8 cellular contexts compared by ENCODE assay signal in genomic region chr5:179908528-179908927, GRCh38. TPM values are rescaled to one million over a fixed set of nuclear protein-coding genes. Genes with fewer than 3 reads are reported as not detected.
DNase-seq lines count a peak whose midpoint lies in the region; TF ChIP-seq lines count a peak whose summit lies in the region.

No MANE protein-coding gene starts in this region.

- peaks cover 20 to 37% (median 27%) of the 10 kb centered on the region in 11 experiments; a peak in 20 of 22 replicates for H4K20me1 ChIP-seq in BLaER1 treated with 17β-estradiol and CSF1 and Interleukin-3, amounts not matched to agents 10 nM and 100 nM
- peaks cover 6% of the 10 kb centered on the region; the same call in 1 of the 2 replicates for H4K20me1 ChIP-seq in Karpas-422 (ENCODE audit: insufficient read depth, low read depth, low read length)

- peak; percentile 44 for TF ChIP-seq CTCF in neural crest cell (conservative IDR thresholded peaks at IDR 0.05)

- H3K4me1 ChIP-seq in BLaER1 treated with 17β-estradiol and CSF1 and Interleukin-3, amounts not matched to agents 10 nM and 100 nM: peaks cover 42 to 54% (median 50%) of the 10 kb centered on the region in 10 experiments
- peaks cover 19% of the 10 kb centered on the region for H3K4me1 ChIP-seq in Karpas-422 (ENCODE audit: low read length)

- H3K4me3 ChIP-seq in BLaER1 treated with 17β-estradiol and CSF1 and Interleukin-3, amounts not matched to agents 10 nM and 100 nM: peak overlapping the region in 3 of 10 experiments; percentile 72 to 87 (median 86); a peak in 3 of 20 replicates
- peak overlapping the region; percentile 69; the same call in 1 of the 2 replicates for H3K4me3 ChIP-seq in Karpas-422 (ENCODE audit: low read length)

- H3K9me3 ChIP-seq in BLaER1 treated with 17β-estradiol and CSF1 and Interleukin-3, amounts not matched to agents 10 nM and 100 nM (replicated peaks in 1 of 11): no peaks in the 10 kb centered on the region
- H3K9me3 ChIP-seq in Karpas-422 (ENCODE audit: low read length): no peaks in the 10 kb centered on the region

- DNase-seq in Karpas-422 (no peak), cerebellar cortex (ENCODE audit: low spot score) (peak; percentile 37), neural crest cell (ENCODE audit: low read depth, low spot score) (peak; percentile 13), SKM-1 (lab: John Stamatoyannopoulos, UW; ENCODE audit: unreplicated experiment) (no peak), NCI-H82 treated with DMSO at 0.1 percent for 48 hours (lab: John Stamatoyannopoulos, UW; ENCODE audit: unreplicated experiment) (no peak), A172 (ENCODE audit: low spot score) (no peak)
- no peak for DNase-seq in effector CD8-positive, alpha-beta T cell (lab: John Stamatoyannopoulos, UW)

- H3K36me3 Mint-ChIP-seq in neural crest cell (ENCODE audit: low read depth): peaks cover 3% of the 10 kb centered on the region

- no peak overlapping the region for H2AFZ ChIP-seq in Karpas-422 (ENCODE audit: low read length)

- peak overlapping the region; percentile 79 to 99 (median 96); a peak in 21 of 22 replicates for H3K4me2 ChIP-seq in BLaER1 treated with 17β-estradiol and CSF1 and Interleukin-3, amounts not matched to agents 10 nM and 100 nM
- peak overlapping the region; percentile 85 for H3K4me2 ChIP-seq in Karpas-422 (ENCODE audit: low read depth, low read length, poor library complexity, severe bottlenecking)

- H3K9me2 ChIP-seq in Karpas-422 (replicated peaks; ENCODE audit: insufficient read depth, low read length): no peaks in the 10 kb centered on the region

- H3K27ac ChIP-seq in BLaER1 treated with 17β-estradiol and CSF1 and Interleukin-3, amounts not matched to agents 10 nM and 100 nM: peak overlapping the region in 5 of 11 experiments; percentile 19 to 88 (median 78); a peak in 5 of 22 replicates
- no peak overlapping the region for H3K27ac ChIP-seq in Karpas-422 (ENCODE audit: low read length)

- H3K27ac Mint-ChIP-seq in neural crest cell (ENCODE audit: unreplicated experiment): no peak overlapping the region

- peaks cover 35% of the 10 kb centered on the region for H3K79me2 ChIP-seq in Karpas-422 (ENCODE audit: low read length)

- peak overlapping the region; percentile 81 for H3K4me3 Mint-ChIP-seq in neural crest cell

- H3K36me3 ChIP-seq in BLaER1 treated with 17β-estradiol and CSF1 and Interleukin-3, amounts not matched to agents 10 nM and 100 nM: peaks cover 12 to 23% (median 19%) of the 10 kb centered on the region in 11 experiments
- H3K36me3 ChIP-seq in Karpas-422 (ENCODE audit: insufficient read depth, low read length): peaks cover 5% of the 10 kb centered on the region; the same call in 1 of the 2 replicates

- no peaks in the 10 kb centered on the region for H3K27me3 Mint-ChIP-seq in neural crest cell (ENCODE audit: low read depth)

- H3K9me3 Mint-ChIP-seq in neural crest cell: no peaks in the 10 kb centered on the region

- H3K27me3 ChIP-seq in BLaER1 treated with 17β-estradiol and CSF1 and Interleukin-3, amounts not matched to agents 10 nM and 100 nM: no peaks in the 10 kb centered on the region
- no peaks in the 10 kb centered on the region for H3K27me3 ChIP-seq in Karpas-422 (ENCODE audit: low read length)

- H3K9ac ChIP-seq in BLaER1 treated with 17β-estradiol and CSF1 and Interleukin-3, amounts not matched to agents 10 nM and 100 nM: peak overlapping the region in 7 of 11 experiments; percentile 82 to 91 (median 88); a peak in 6 of 22 replicates
- peak overlapping the region; percentile 81 for H3K9ac ChIP-seq in Karpas-422 (ENCODE audit: low read length)

- peaks cover 9% of the 10 kb centered on the region for H3K4me1 Mint-ChIP-seq in neural crest cell

RNA-seq across cellular contexts. Expression of gene TBC1D9B, which starts 0.8 kb away (rescaled TPM):
- total RNA-seq in Karpas-422 (2014; rRNA removed; shearing (Covaris generic); ENCODE audit: low replicate concordance): 66.0 and 106 TPM in 2 replicates
- total RNA-seq in neural crest cell: 101 and 107 TPM in 2 replicates
- 72.4 and 87.9 TPM in 2 replicates for total RNA-seq in A172 (2014; rRNA removed; shearing (Covaris generic))

RNA-seq across cellular contexts. Expression of gene MRNIP, which starts 49.9 kb away (rescaled TPM):
- 33.6 and 55.7 TPM in 2 replicates for total RNA-seq in Karpas-422 (2014; rRNA removed; shearing (Covaris generic); ENCODE audit: low replicate concordance)
- total RNA-seq in neural crest cell: 40.9 and 42.2 TPM in 2 replicates
- total RNA-seq in A172 (2014; rRNA removed; shearing (Covaris generic)): 11.9 and 15.9 TPM in 2 replicates

Comparison
In these comparisons a context has a peak if more than half of its experiments do, and no peak if none do; other contexts are left out.
1. DNase-seq: peak in cerebellar cortex (single experiment) and neural crest cell (single experiment); none in Karpas-422 (single experiment), SKM-1 (single experiment), NCI-H82 treated with DMSO at 0.1 percent for 48 hours (single experiment), effector CD8-positive, alpha-beta T cell (single experiment) and A172 (single experiment).